ENCODE assay signal across 16 cellular contexts in the genomic region with DNA sequence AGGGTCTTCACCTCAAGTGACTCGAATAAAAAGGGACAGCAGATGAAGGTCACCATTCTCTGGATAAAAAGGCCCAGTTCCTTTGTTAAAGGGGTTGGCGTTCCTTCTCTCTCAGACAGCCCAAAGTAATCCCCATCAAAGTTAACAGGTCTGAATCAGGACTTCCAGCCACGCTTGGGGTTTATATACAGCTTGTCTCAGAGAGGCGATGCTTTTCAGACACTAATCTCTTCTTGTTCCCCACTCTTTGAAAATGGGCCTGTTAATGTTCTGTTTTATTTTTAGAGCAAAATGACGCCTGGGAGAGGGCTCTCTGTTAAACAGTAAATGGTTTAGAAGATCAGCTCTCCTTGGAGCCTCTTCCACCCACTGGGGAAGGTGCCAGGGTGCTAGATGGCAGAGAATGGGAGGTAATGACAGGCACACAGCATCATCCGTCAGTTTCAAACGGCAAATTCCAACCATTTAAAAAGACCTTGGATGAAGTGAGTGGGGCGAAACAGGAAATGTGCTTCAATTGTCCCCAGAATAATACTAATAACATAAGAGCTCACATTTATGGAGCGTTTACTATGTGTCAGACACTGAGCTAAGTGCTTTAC.
DNase-seq lines count a peak whose midpoint lies in the region; ATAC-seq, FAIRE-seq and TF ChIP-seq lines count a peak whose summit lies in the region.
"Had no signal": no experiment of that assay in that cellular context is flagged by ENCODE, and none has a peak within 500 bp of the region (broad histone marks: within the 10 kb centered on the region; RNA-seq: fewer than 3 reads in every experiment).

No MANE protein-coding gene starts in this region.

- no peak overlapping the region for H3K4me3 ChIP-seq in right cardiac atrium (ENCODE audit: low read length)
- H3K4me3 ChIP-seq: lung, prostate gland had no signal

- 49% methylated on average over 9 of the region's 9 CpGs for WGBS in right cardiac atrium

- no peaks in the 10 kb centered on the region for H3K9me3 ChIP-seq in right cardiac atrium (ENCODE audit: control insufficient read depth, low read length)
- H3K9me3 ChIP-seq: prostate gland had no signal

- DNase-seq in NCI-H1092 (lab: John Stamatoyannopoulos, UW) (peak; percentile 63), right cardiac atrium (peak in 2 of 3 donors; percentile 50 to 72), progenitor cell of endocrine pancreas (ENCODE audit: low spot score, unreplicated experiment) (no peak), D721Med (ENCODE audit: insufficient read length, low spot score) (no peak), HUDEP-2 (lab: John Stamatoyannopoulos, UW; ENCODE audit: unreplicated experiment in 76 of 76) (no peak)
- DNase-seq: activated CD4-positive, alpha-beta T cell treated with anti-CD3 and anti-CD28 coated beads for 4 hours; activated T-cell treated with anti-CD3 and anti-CD28 coated beads, Interleukin-2, amount 50 U/mL, for 48 hours; NCI-H446; T-helper 17 cell had no signal

- FAIRE-seq in D721Med (lab: Jason Lieb, UNC), result no peak
- FAIRE-seq: colon, urothelium cell line had no signal

- H3K36me3 Mint-ChIP-seq in progenitor cell of endocrine pancreas (ENCODE audit: insufficient read depth), result peaks cover 14% of the 10 kb centered on the region

- H3K27ac Mint-ChIP-seq in progenitor cell of endocrine pancreas, result peak overlapping the region; percentile 27
- H3K27ac Mint-ChIP-seq: T-helper 17 cell had no signal

- ATAC-seq in SK-N-SH treated with all-trans-retinoic acid at 6 μM for 48 hours (peak; percentile 18), right cardiac atrium (peak; percentile 46 to 71), GM21528 (IDR thresholded peaks at IDR 0.05; ENCODE audit: low FRiP score, unreplicated experiment) (no peak), HG03457 (IDR thresholded peaks at IDR 0.05; ENCODE audit: unreplicated experiment) (no peak)
- ATAC-seq: T-helper 17 cell had no signal

- intact Hi-C loops in right cardiac atrium (cut with DNase I), result loop anchor here in 2 of 4 donors (10.0 kb wide), 1 partner anchor 166 kb away; no protein-coding TSS in a partner anchor

- no peak overlapping the region for H3K4me3 Mint-ChIP-seq in progenitor cell of endocrine pancreas (ENCODE audit: low read depth)
- H3K4me3 Mint-ChIP-seq: T-helper 17 cell had no signal

- peaks cover 5% of the 10 kb centered on the region for H3K4me1 ChIP-seq in right cardiac atrium (ENCODE audit: control insufficient read depth, insufficient read depth, low read length)

- no peaks in the 10 kb centered on the region for H3K27me3 ChIP-seq in right cardiac atrium (ENCODE audit: control insufficient read depth, insufficient read depth)

- H3K27me3 Mint-ChIP-seq in progenitor cell of endocrine pancreas, result no peaks in the 10 kb centered on the region

- H3K4me1 Mint-ChIP-seq in progenitor cell of endocrine pancreas (ENCODE audit: low read depth), result no peaks in the 10 kb centered on the region

- H3K27ac ChIP-seq in right cardiac atrium (ENCODE audit: low read length), result peak overlapping the region; percentile 54

- H3K9me3 Mint-ChIP-seq in progenitor cell of endocrine pancreas (ENCODE audit: low read depth), result no peaks in the 10 kb centered on the region

- TF ChIP-seq CTCF in progenitor cell of endocrine pancreas (IDR thresholded peaks at IDR 0.05; ENCODE audit: unreplicated experiment) (no peak), D721Med (IDR thresholded peaks at IDR 0.05; ENCODE audit: insufficient read depth, missing control alignments) (no peak)

TF ChIP-seq in SK-N-SH treated with all-trans-retinoic acid at 6 μM for 48 hours, 23 proteins besides CTCF, POLR2A, EP300 and RAD21:
- no peak for TF ChIP-seq ISL1 (CRISPR knock-in tag; IDR thresholded peaks at IDR 0.05)
- TF ChIP-seq, protein P1, sequence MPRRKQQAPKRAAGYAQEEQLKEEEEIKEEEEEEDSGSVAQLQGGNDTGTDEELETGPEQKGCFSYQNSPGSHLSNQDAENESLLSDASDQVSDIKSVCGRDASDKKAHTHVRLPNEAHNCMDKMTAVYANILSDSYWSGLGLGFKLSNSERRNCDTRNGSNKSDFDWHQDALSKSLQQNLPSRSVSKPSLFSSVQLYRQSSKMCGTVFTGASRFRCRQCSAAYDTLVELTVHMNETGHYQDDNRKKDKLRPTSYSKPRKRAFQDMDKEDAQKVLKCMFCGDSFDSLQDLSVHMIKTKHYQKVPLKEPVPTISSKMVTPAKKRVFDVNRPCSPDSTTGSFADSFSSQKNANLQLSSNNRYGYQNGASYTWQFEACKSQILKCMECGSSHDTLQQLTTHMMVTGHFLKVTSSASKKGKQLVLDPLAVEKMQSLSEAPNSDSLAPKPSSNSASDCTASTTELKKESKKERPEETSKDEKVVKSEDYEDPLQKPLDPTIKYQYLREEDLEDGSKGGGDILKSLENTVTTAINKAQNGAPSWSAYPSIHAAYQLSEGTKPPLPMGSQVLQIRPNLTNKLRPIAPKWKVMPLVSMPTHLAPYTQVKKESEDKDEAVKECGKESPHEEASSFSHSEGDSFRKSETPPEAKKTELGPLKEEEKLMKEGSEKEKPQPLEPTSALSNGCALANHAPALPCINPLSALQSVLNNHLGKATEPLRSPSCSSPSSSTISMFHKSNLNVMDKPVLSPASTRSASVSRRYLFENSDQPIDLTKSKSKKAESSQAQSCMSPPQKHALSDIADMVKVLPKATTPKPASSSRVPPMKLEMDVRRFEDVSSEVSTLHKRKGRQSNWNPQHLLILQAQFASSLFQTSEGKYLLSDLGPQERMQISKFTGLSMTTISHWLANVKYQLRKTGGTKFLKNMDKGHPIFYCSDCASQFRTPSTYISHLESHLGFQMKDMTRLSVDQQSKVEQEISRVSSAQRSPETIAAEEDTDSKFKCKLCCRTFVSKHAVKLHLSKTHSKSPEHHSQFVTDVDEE (CRISPR knock-in tag; IDR thresholded peaks at IDR 0.05), result 0 out of 2 replicates have a peak, but pooled peaks have one; percentile 2
TF ChIP-seq in SK-N-SH treated with all-trans-retinoic acid at 6 μM for 48 hours: peak in this region for 1.

Comparison
In these comparisons a context has a peak if more than half of its experiments do, and no peak if none do; other contexts are left out.
1. DNase-seq: peak in NCI-H1092 (single experiment) and right cardiac atrium (2 of 3); none in progenitor cell of endocrine pancreas (single experiment), D721Med (single experiment) and HUDEP-2 (0 of 76).
2. ATAC-seq: peak in SK-N-SH treated with all-trans-retinoic acid at 6 μM for 48 hours (single experiment) and right cardiac atrium (2 of 2); none in GM21528 (single experiment) and HG03457 (single experiment).